Comparison of ENCODE assay signal across 8 cellular contexts in the genomic region with DNA sequence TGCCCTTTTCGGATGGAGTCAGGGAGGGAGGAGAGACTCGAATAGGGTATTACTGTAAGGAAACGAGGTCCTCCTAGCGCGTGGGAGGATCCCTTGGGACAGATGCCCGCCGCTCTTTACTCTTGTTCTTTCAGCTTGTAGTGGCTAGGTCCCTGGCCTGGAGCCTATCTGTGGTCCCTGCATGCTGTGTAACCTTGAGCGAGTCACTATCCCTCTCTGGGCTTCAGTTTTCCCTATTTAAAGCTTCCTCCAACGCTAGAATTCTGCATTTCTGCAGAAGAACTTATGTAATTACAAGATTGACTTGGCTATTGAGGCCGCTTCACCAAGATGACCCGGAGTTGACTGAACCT.
DNase-seq lines count a peak whose midpoint lies in the region; ATAC-seq and TF ChIP-seq lines count a peak whose summit lies in the region.

No MANE protein-coding gene starts in this region.

- no peaks in the 10 kb centered on the region for H3K27me3 ChIP-seq in muscle layer of duodenum (ENCODE audit: low read depth, low read length)

- peak overlapping the region; percentile 86 to 96 for H3K4me3 ChIP-seq in cardiac fibroblast (replicated peaks in 1 of 2; ENCODE audit: low read depth in 2 of 2, low read length in 2 of 2)
- peak overlapping the region; percentile 91 to 97 for H3K4me3 ChIP-seq in muscle layer of duodenum (ENCODE audit: low read depth in 1 of 2, low read length in 2 of 2)

- H3K36me3 ChIP-seq in muscle layer of duodenum (ENCODE audit: control insufficient read depth in 1 of 2, insufficient read depth in 2 of 2, low read length in 2 of 2): no peaks in the 10 kb centered on the region

- peak; percentile 0 for ATAC-seq in GM18520 (IDR thresholded peaks at IDR 0.05; ENCODE audit: unreplicated experiment)
- ATAC-seq in HG03442 (IDR thresholded peaks at IDR 0.05; ENCODE audit: unreplicated experiment): peak; percentile 0
- ATAC-seq in HG03196 (IDR thresholded peaks at IDR 0.05; ENCODE audit: unreplicated experiment): no peak
- ATAC-seq in GM21381 (IDR thresholded peaks at IDR 0.05; ENCODE audit: unreplicated experiment): no peak

- H3K9me3 ChIP-seq in muscle layer of duodenum (ENCODE audit: control insufficient read depth in 1 of 2, low read length in 2 of 2): no peaks in the 10 kb centered on the region

- peak overlapping the region; percentile 90 for H3K27ac ChIP-seq in muscle layer of duodenum (ENCODE audit: low read length)

- DNase-seq in cardiac fibroblast (ENCODE audit: low read depth in 2 of 2) (no peak), GM10266 (ENCODE audit: extremely low spot score) (no peak)
- no peak for DNase-seq in NK-92 treated with Interleukin-12 subunit alpha and Interleukin-12 subunit beta, amount 100 ng/mL, for 24 hours (lab: John Stamatoyannopoulos, UW)

- peaks cover 13 to 27% of the 10 kb centered on the region in 2 donors for H3K4me1 ChIP-seq in muscle layer of duodenum (ENCODE audit: control insufficient read depth in 1 of 2, insufficient read depth in 2 of 2, low read length in 2 of 2)

- TF ChIP-seq CTCF in cardiac fibroblast (IDR thresholded peaks at IDR 0.05; ENCODE audit: low read depth, low read length): no peak
- TF ChIP-seq CTCF in GM10266 (IDR thresholded peaks at IDR 0.05; ENCODE audit: control insufficient read depth, insufficient read depth, low read depth, missing control alignments): no peak

Comparison
In these comparisons a context has a peak if more than half of its experiments do, and no peak if none do; other contexts are left out.
1. ATAC-seq: peak in GM18520 (single experiment) and HG03442 (single experiment); none in HG03196 (single experiment) and GM21381 (single experiment).